ENCODE assay signal across 8 cellular contexts in genomic region chr17:67829331-67829730, GRCh38. TPM values are rescaled to one million over a fixed set of nuclear protein-coding genes. Genes with fewer than 3 reads are reported as not detected.
A peak's percentile ranks its signal among the peaks of the same experiment; 100 is the strongest.
DNase-seq lines count a peak whose midpoint lies in the region; ATAC-seq and TF ChIP-seq lines count a peak whose summit lies in the region.

No MANE protein-coding gene starts in this region.

- no peaks in the 10 kb centered on the region for H3K9me3 Mint-ChIP-seq in WTC11

- no peak for TF ChIP-seq CTCF in GM20000 (IDR thresholded peaks at IDR 0.05; ENCODE audit: extremely low read depth, missing control alignments)
- no peak for TF ChIP-seq CTCF in WTC11 (IDR thresholded peaks at IDR 0.05)
- no peak for TF ChIP-seq CTCF in A673 (conservative IDR thresholded peaks at IDR 0.05; ENCODE audit: low read depth, low read length)

- no peak overlapping the region for H3K4me3 ChIP-seq in A673 (ENCODE audit: low read depth, low read length, poor library complexity, severe bottlenecking)

- no peak for ATAC-seq in WTC11
- ATAC-seq in GM21381 (IDR thresholded peaks at IDR 0.05; ENCODE audit: unreplicated experiment) = no peak

- no peak overlapping the region for H3K27ac ChIP-seq in A673 (ENCODE audit: low read depth, low read length, poor library complexity, severe bottlenecking)

- H3K27me3 Mint-ChIP-seq in WTC11 (ENCODE audit: low read depth) = no peaks in the 10 kb centered on the region; the same call in 1 of the 2 replicates

- POLR2A ChIA-PET in WTC11 (lab: Charles Lee) = no interaction called here
- POLR2A ChIA-PET in A673 (lab: Charles Lee; ENCODE audit: low non-redundant PET) = no interaction called here

- peaks cover 51% of the 10 kb centered on the region for H3K4me1 Mint-ChIP-seq in WTC11

- peak overlapping the region; percentile 98 for H3K4me3 Mint-ChIP-seq in WTC11

- CTCF ChIA-PET in WTC11 (lab: Charles Lee) (interaction anchor here (2.6 kb wide), 1 partner anchor 28 kb away, joined by 8 read pairs; no protein-coding TSS in a partner anchor), A673 (lab: Charles Lee) (interaction anchor here (0.6 kb wide), 1 partner anchor 78 kb away, joined by 5 read pairs; no protein-coding TSS in a partner anchor)

- BruUV-seq in A673 (replicated peaks; lab: Mats Ljungman, UMichigan) = no TSS peak

- H3K36me3 ChIP-seq in A673 (ENCODE audit: insufficient read depth, low read length, poor library complexity, severe bottlenecking) = peaks cover 4% of the 10 kb centered on the region

- intact Hi-C loops in A673 (cut with micrococcal nuclease; ENCODE audit: unreplicated experiment) = loop anchor here (5.0 kb wide), 1 partner anchor 112 kb away; the partner anchor contains the start of gene NOL11

- H3K27ac Mint-ChIP-seq in WTC11 = 0 out of 2 replicates have a peak overlapping the region, but pooled peaks have one; percentile 78

- DNase-seq in GM20000 (ENCODE audit: low spot score) = peak; percentile 49
- no peak for DNase-seq in WTC11 (ENCODE audit: low spot score)
- peak; percentile 26 for DNase-seq in ecto neural progenitor cell (ENCODE audit: low spot score)
- peak; percentile 23 to 39 for DNase-seq in stimulated activated CD4-positive, alpha-beta T cell treated with anti-CD3 and anti-CD28 coated beads, Interleukin-4, amount 100 ng/mL, for 4 hours
- no peak for DNase-seq in A673 (ENCODE audit: low spot score)
- no peak for DNase-seq in SHP77 (lab: John Stamatoyannopoulos, UW)
- DNase-seq in NCI-H1105 treated with DMSO at 0.1 percent for 48 hours (lab: John Stamatoyannopoulos, UW) = no peak

- H3K9me3 ChIP-seq in A673 (ENCODE audit: low read depth, low read length, poor library complexity, severe bottlenecking) = no peaks in the 10 kb centered on the region

- no peaks in the 10 kb centered on the region for H3K27me3 ChIP-seq in A673 (replicated peaks; ENCODE audit: insufficient read depth, low read depth, low read length, poor library complexity)

- peaks cover 26% of the 10 kb centered on the region for H3K4me1 ChIP-seq in A673 (ENCODE audit: insufficient read depth, low read length, poor library complexity, severe bottlenecking)

- H3K36me3 Mint-ChIP-seq in WTC11 = peaks cover 12% of the 10 kb centered on the region

TF ChIP-seq in WTC11, 78 proteins besides CTCF, POLR2A, EP300 and RAD21:
- TF ChIP-seq SOX15 (CRISPR knock-in tag; IDR thresholded peaks at IDR 0.05) = no peak
- no peak for TF ChIP-seq STAT6 (CRISPR knock-in tag; conservative IDR thresholded peaks at IDR 0.05; ENCODE audit: low read depth)
- TF ChIP-seq NFATC4 (CRISPR knock-in tag; IDR thresholded peaks at IDR 0.05) = no peak
- TF ChIP-seq ZNF512 (CRISPR knock-in tag; IDR thresholded peaks at IDR 0.05; ENCODE audit: borderline replicate concordance) = no peak
- TF ChIP-seq KAT7 (CRISPR knock-in tag; IDR thresholded peaks at IDR 0.05; ENCODE audit: borderline replicate concordance) = no peak
- TF ChIP-seq NFYB (CRISPR knock-in tag; conservative IDR thresholded peaks at IDR 0.05; ENCODE audit: low read depth) = no peak
- no peak for TF ChIP-seq ZBTB43 (CRISPR knock-in tag; IDR thresholded peaks at IDR 0.05)
- no peak for TF ChIP-seq OVOL2 (CRISPR knock-in tag; IDR thresholded peaks at IDR 0.05; ENCODE audit: borderline replicate concordance)
- no peak for TF ChIP-seq NR3C1 (CRISPR knock-in tag; conservative IDR thresholded peaks at IDR 0.05; ENCODE audit: low read depth)
- no peak for TF ChIP-seq MYBL2 (CRISPR knock-in tag; IDR thresholded peaks at IDR 0.05)
- no peak for TF ChIP-seq ZNF219 (CRISPR knock-in tag; IDR thresholded peaks at IDR 0.05; ENCODE audit: borderline replicate concordance)
- no peak for TF ChIP-seq NFE2L1 (CRISPR knock-in tag; IDR thresholded peaks at IDR 0.05)

RNA-seq across cellular contexts. Expression of gene BPTF, which starts 4.0 kb away (rescaled TPM):
- 177 to 181 TPM (median 178 TPM) in 3 replicates for total RNA-seq in WTC11 (2021)
- 108 and 109 TPM in 2 replicates for total RNA-seq in A673 (2021)

Comparison
In these comparisons a context has a peak if more than half of its experiments do, and no peak if none do; other contexts are left out.
1. DNase-seq: peak in GM20000 (single experiment), ecto neural progenitor cell (single experiment) and stimulated activated CD4-positive, alpha-beta T cell treated with anti-CD3 and anti-CD28 coated beads, Interleukin-4, amount 100 ng/mL, for 4 hours (2 of 2); none in WTC11 (single experiment), A673 (single experiment), SHP77 (0 of 2) and NCI-H1105 treated with DMSO at 0.1 percent for 48 hours (single experiment).